ENCODE assay signal across 23 cellular contexts in the genomic region with DNA sequence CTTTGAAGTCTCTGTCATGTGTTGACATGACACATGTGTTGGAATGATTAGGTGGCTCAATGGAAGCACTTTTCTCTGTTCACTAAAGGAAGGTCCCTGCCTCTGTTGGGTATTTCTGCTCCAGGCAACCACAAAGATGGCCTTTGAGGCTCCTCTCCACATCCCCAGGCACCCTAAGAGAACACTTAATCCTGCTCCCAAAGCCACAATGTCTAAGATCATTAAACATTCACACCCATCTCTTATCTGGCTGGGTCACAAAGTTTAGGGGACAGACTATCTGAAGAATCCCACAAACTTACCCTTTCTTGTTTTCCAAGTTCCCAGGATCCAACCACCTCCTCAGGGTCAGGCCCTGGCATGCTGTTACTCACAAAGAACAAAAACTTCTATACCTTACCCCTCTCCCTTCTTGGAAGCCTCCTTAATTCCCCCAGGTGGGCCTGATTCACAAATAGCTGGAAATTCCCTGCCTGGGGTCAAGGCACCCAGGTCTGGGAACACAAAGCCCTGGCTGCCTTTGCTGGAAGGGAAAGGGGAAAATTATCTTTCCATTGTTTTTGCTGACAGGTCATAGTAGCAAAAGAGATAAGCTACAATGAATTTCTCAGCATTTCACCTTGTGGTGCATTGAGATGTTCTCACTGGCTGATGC.
"Had no signal": no experiment of that assay in that cellular context is flagged by ENCODE, and none has a peak within 500 bp of the region (broad histone marks: within the 10 kb centered on the region; RNA-seq: fewer than 3 reads in every experiment).

No MANE protein-coding gene starts in this region.

- H3K9me3 ChIP-seq: body of pancreas, gastrocnemius medialis, thoracic aorta, upper lobe of left lung had no signal

- H3K4me3 ChIP-seq: body of pancreas, gastrocnemius medialis, smooth muscle cell, thoracic aorta, upper lobe of left lung had no signal

- DNase-seq: activated CD4-positive, alpha-beta memory T cell treated with anti-CD3 and anti-CD28 coated beads, Interleukin-2, amount 10 ng/mL, durations not matched to agents 7 days and 5 days; activated CD4-positive, alpha-beta T cell treated with anti-CD3 and anti-CD28 coated beads, Interleukin-2, amount 10 ng/mL, durations not matched to agents 24 days and 14 days; activated gamma-delta T cell; activated naive CD4-positive, alpha-beta T cell treated with anti-CD3 and anti-CD28 coated beads, Interleukin-2, amount 50 U/mL, for 16 hours; activated naive CD8-positive, alpha-beta T cell treated with anti-CD3 and anti-CD28 coated beads, Interleukin-2, amount 50 U/mL, for 24 hours; anterior cingulate cortex; body of pancreas; caudate nucleus; effector CD4-positive, alpha-beta T cell; gastrocnemius medialis; head of caudate nucleus; nephron progenitor cell; nucleus accumbens; stimulated activated CD4-positive, alpha-beta T cell treated with anti-CD3 and anti-CD28 coated beads, Interleukin-2, amount 100 ng/mL, for 48 hours; stimulated activated CD8-positive, alpha-beta memory T cell treated with anti-CD3 and anti-CD28 coated beads, Interleukin-4, amount 100 ng/mL, for 48 hours; stimulated activated naive CD4-positive, alpha-beta T cell; upper lobe of left lung had no signal

- ATAC-seq: activated CD4-positive, CD25-positive, alpha-beta regulatory T cell treated with anti-CD3 and anti-CD28 coated beads, Interleukin-2, amount 50 U/mL, for 24 hours; activated naive CD8-positive, alpha-beta T cell treated with anti-CD3 and anti-CD28 coated beads, Interleukin-2, amount 50 U/mL, for 24 hours; body of pancreas; gastrocnemius medialis; sciatic nerve had no signal

- H3K27me3 ChIP-seq: body of pancreas, gastrocnemius medialis, upper lobe of left lung had no signal

- H3K4me1 ChIP-seq: body of pancreas, gastrocnemius medialis, upper lobe of left lung had no signal

- H3K36me3 ChIP-seq: gastrocnemius medialis, thoracic aorta, upper lobe of left lung had no signal

- FAIRE-seq: islet of Langerhans had no signal

- H3K27ac ChIP-seq: body of pancreas, gastrocnemius medialis, upper lobe of left lung, VCaP had no signal
